In genomic region chr1:154962238-154962678, GRCh38 we compare ENCODE assay signal across 8 cellular contexts. TPM values are rescaled to one million over a fixed set of nuclear protein-coding genes. Genes with fewer than 3 reads are reported as not detected.
DNase-seq lines count a peak whose midpoint lies in the region; ATAC-seq and TF ChIP-seq lines count a peak whose summit lies in the region.

No MANE protein-coding gene starts in this region.

- CTCF ChIA-PET in HCT116 (lab: Charles Lee), result interaction anchor here (1.6 to 2.5 kb wide), 2 partner anchors 8 to 37 kb away, joined by 10 to 15 read pairs; partner anchors contain the start of gene SHC1

- peak overlapping the region; percentile 78 for H3K9ac ChIP-seq in HCT116 (ENCODE audit: low read length)

- no peak for TF ChIP-seq POLR2A in HCT116 (IDR thresholded peaks at IDR 0.05; ENCODE audit: borderline replicate concordance, extremely low read depth, insufficient read depth, insufficient read length)

- peak overlapping the region; percentile 64 to 80 for H3K4me3 ChIP-seq in HCT116 (replicated peaks in 1 of 2; ENCODE audit: low read depth in 1 of 2, low read length in 2 of 2)
- H3K4me3 ChIP-seq in SJCRH30, result peak overlapping the region; percentile 91
- peak overlapping the region; percentile 64 for H3K4me3 ChIP-seq in epithelial cell of esophagus (ENCODE audit: low read length)

- no peaks in the 10 kb centered on the region for H3K9me2 ChIP-seq in HCT116 (ENCODE audit: insufficient read depth)

- peaks cover 18 to 29% of the 10 kb centered on the region in 2 donors for H3K4me1 Mint-ChIP-seq in natural killer cell

- no peaks in the 10 kb centered on the region for H3K27me3 Mint-ChIP-seq in natural killer cell (ENCODE audit: low read depth in 2 of 2)

- H3K36me3 ChIP-seq in HCT116 (ENCODE audit: control insufficient read depth in 1 of 2, insufficient read depth in 2 of 2, low read length in 2 of 2), result peaks cover 22 to 48% of the 10 kb centered on the region in 2 experiments; a peak in 3 of 4 replicates
- peaks cover 22% of the 10 kb centered on the region for H3K36me3 ChIP-seq in SJCRH30

- H3K27ac Mint-ChIP-seq in natural killer cell, result peak overlapping the region; percentile 88

- peak; percentile 49 for DNase-seq in Daoy (ENCODE audit: low read depth)
- no peak for DNase-seq in HCT116 (ENCODE audit: low read depth, low spot score)
- peak in 1 of 2 experiments; percentile 39 for DNase-seq in SJCRH30
- peak; percentile 42 for DNase-seq in epithelial cell of esophagus (ENCODE audit: low read depth)
- no peak for DNase-seq in natural killer cell
- DNase-seq in NCI-H1436 (lab: John Stamatoyannopoulos, UW), result no peak

- no peak for TF ChIP-seq RAD21 in HCT116 (IDR thresholded peaks at IDR 0.05; ENCODE audit: low read depth)

- H4K20me1 ChIP-seq in HCT116 (ENCODE audit: insufficient read depth), result no peaks in the 10 kb centered on the region

- H3K4me3 Mint-ChIP-seq in natural killer cell, result peak overlapping the region; percentile 89

- H3K36me3 Mint-ChIP-seq in natural killer cell, result no peaks in the 10 kb centered on the region

- POLR2A ChIA-PET in HCT116 (lab: Charles Lee), result interaction anchor here (1.0 to 2.4 kb wide), 3 partner anchors 10 to 31 kb away, joined by 3 to 38 read pairs (median 3); partner anchors contain the start of genes CKS1B, LENEP and SHC1

- H3K79me2 ChIP-seq in HCT116 (ENCODE audit: insufficient read depth, low read length), result peaks cover 32% of the 10 kb centered on the region

- no peak overlapping the region for H2AFZ ChIP-seq in HCT116 (ENCODE audit: low read depth, low read length, poor library complexity, severe bottlenecking)

- peak overlapping the region; percentile 82 for H3K4me2 ChIP-seq in HCT116 (ENCODE audit: low read length)

- H3K27me3 ChIP-seq in HCT116 (ENCODE audit: insufficient read depth, low read length) (no peaks in the 10 kb centered on the region), SJCRH30 (no peaks in the 10 kb centered on the region)

- H3K9me3 Mint-ChIP-seq in natural killer cell, result no peaks in the 10 kb centered on the region

- H3K27ac ChIP-seq in HCT116 (ENCODE audit: low read depth, low read length) (peak overlapping the region; percentile 92), SJCRH30 (peak overlapping the region; percentile 81)

- no peak for TF ChIP-seq CTCF in HCT116 (IDR thresholded peaks at IDR 0.05 in 2 of 3, conservative IDR thresholded peaks at IDR 0.05 in 1 of 3; ENCODE audit: borderline replicate concordance in 1 of 3, insufficient read depth in 1 of 3, low read depth in 2 of 3, low read length in 2 of 3)
- no peak for TF ChIP-seq CTCF in epithelial cell of esophagus (IDR thresholded peaks at IDR 0.05; ENCODE audit: insufficient read depth, low read depth, low read length, missing control alignments)
- TF ChIP-seq CTCF in natural killer cell (IDR thresholded peaks at IDR 0.05), result no peak

- H3K9me3 ChIP-seq in HCT116 (ENCODE audit: control insufficient read depth in 1 of 2, insufficient read depth in 1 of 2, low read depth in 1 of 2, low read length in 2 of 2) (no peaks in the 10 kb centered on the region), SJCRH30 (replicated peaks) (no peaks in the 10 kb centered on the region)

- peaks cover 17 to 42% of the 10 kb centered on the region in 2 experiments for H3K4me1 ChIP-seq in HCT116 (ENCODE audit: control insufficient read depth in 1 of 2, insufficient read depth in 2 of 2, low read length in 2 of 2)
- peaks cover 6% of the 10 kb centered on the region for H3K4me1 ChIP-seq in SJCRH30

- BruUV-seq in HCT116 (replicated peaks; lab: Mats Ljungman, UMichigan), result TSS peak; percentile 79

- RAD21 ChIA-PET in HCT116 (lab: Charles Lee; ENCODE audit: low non-redundant PET in 1 of 2, low total read pairs in 2 of 2, uncharacterized antibody in 2 of 2, unreplicated experiment in 2 of 2), result no interaction called here

- ATAC-seq in HCT116, result peak; percentile 35
- ATAC-seq in natural killer cell, result peak; percentile 2
- ATAC-seq in HG02571 (IDR thresholded peaks at IDR 0.05; ENCODE audit: unreplicated experiment), result no peak
- no peak for ATAC-seq in GM18873 (IDR thresholded peaks at IDR 0.05; ENCODE audit: low FRiP score, unreplicated experiment)

- intact Hi-C loops in HCT116 (cut with micrococcal nuclease) (loop anchor here (5.0 kb wide), 1 partner anchor 35 kb away; no protein-coding TSS in a partner anchor), natural killer cell (cut with micrococcal nuclease) (loop anchor here (1.0 kb wide), 1 partner anchor 55 kb away; no protein-coding TSS in a partner anchor)

TF ChIP-seq in HCT116, 20 proteins besides CTCF, POLR2A, EP300 and RAD21:
- TF ChIP-seq ZNF274 (IDR thresholded peaks at IDR 0.05; ENCODE audit: low read depth, low read length), result no peak
- TF ChIP-seq POLR2AphosphoS5 (IDR thresholded peaks at IDR 0.05; ENCODE audit: low read depth, low read length), result 0 out of 2 replicates have a peak, but pooled peaks have one; percentile 32
- no peak for TF ChIP-seq CEBPB (IDR thresholded peaks at IDR 0.05; ENCODE audit: low read depth)
- TF ChIP-seq EZH2 (IDR thresholded peaks at IDR 0.05), result no peak
- TF ChIP-seq REST (IDR thresholded peaks at IDR 0.05; ENCODE audit: low read depth), result no peak
- TF ChIP-seq ATF3 (IDR thresholded peaks at IDR 0.05), result no peak
- no peak for TF ChIP-seq EZH2phosphoT487 (IDR thresholded peaks at IDR 0.05; ENCODE audit: borderline replicate concordance)
- TF ChIP-seq SIN3A (IDR thresholded peaks at IDR 0.05; ENCODE audit: low read depth), result no peak
- peak; percentile 87; the same call in 1 of the 2 replicates for TF ChIP-seq ZFX (IDR thresholded peaks at IDR 0.05)
- TF ChIP-seq MAX (IDR thresholded peaks at IDR 0.05), result no peak; the same call in 1 of the 2 replicates
- no peak for TF ChIP-seq TCF7L2 (IDR thresholded peaks at IDR 0.05; ENCODE audit: borderline replicate concordance, extremely low read depth, insufficient read depth, insufficient read length)
- no peak for TF ChIP-seq SP1 (IDR thresholded peaks at IDR 0.05; ENCODE audit: low read depth)
- TF ChIP-seq JUND (IDR thresholded peaks at IDR 0.05), result no peak; the same call in 1 of the 2 replicates

RNA-seq across cellular contexts. Expression of gene PYGO2, which starts 0.7 kb away (rescaled TPM):
- total RNA-seq in Daoy (2014; rRNA removed; shearing (Covaris generic)), result 21.8 and 24.3 TPM in 2 replicates
- total RNA-seq in HCT116 (2021; ENCODE audit: unreplicated experiment) (37.2 TPM), natural killer cell (10 to 100 TPM; 21.6 to 32.1 (median 27.5) TPM)
- 17.0 and 22.1 TPM in 2 replicates for polyA plus RNA-seq in HCT116 (2012)
- 29.4 and 29.8 TPM in 2 replicates for total RNA-seq in SJCRH30 (2014; rRNA removed; shearing (Covaris generic))

RNA-seq across cellular contexts. Expression of gene PBXIP1, which starts 6.4 kb away (rescaled TPM):
- 10.5 and 10.9 TPM in 2 replicates for total RNA-seq in Daoy (2014; rRNA removed; shearing (Covaris generic))
- total RNA-seq in HCT116 (2021; ENCODE audit: unreplicated experiment), result 12.6 TPM
- 12.5 and 17.2 TPM in 2 replicates for polyA plus RNA-seq in HCT116 (2012)
- total RNA-seq in SJCRH30 (2014; rRNA removed; shearing (Covaris generic)), result 40.2 TPM in 2 replicates
- total RNA-seq in natural killer cell, result 100 to 1,000 TPM; 158 to 200 (median 197) TPM

RNA-seq across cellular contexts. Expression of gene SHC1, which starts 8.3 kb away (rescaled TPM):
- total RNA-seq in Daoy (2014; rRNA removed; shearing (Covaris generic)), result 112 and 126 TPM in 2 replicates
- total RNA-seq in HCT116 (2021; ENCODE audit: unreplicated experiment), result 148 TPM
- 135 and 142 TPM in 2 replicates for polyA plus RNA-seq in HCT116 (2012)
- total RNA-seq in SJCRH30 (2014; rRNA removed; shearing (Covaris generic)), result 102 and 110 TPM in 2 replicates
- 100 to 1,000 TPM in 1 of 3 donors, 10 to 100 TPM in 2; 94.6 to 112 (median 96.8) TPM for total RNA-seq in natural killer cell

RNA-seq across cellular contexts. Expression of gene CKS1B, which starts 12.2 kb away (rescaled TPM):
- 362 and 379 TPM in 2 replicates for total RNA-seq in Daoy (2014; rRNA removed; shearing (Covaris generic))
- total RNA-seq in HCT116 (2021; ENCODE audit: unreplicated experiment) (229 TPM), natural killer cell (10 to 100 TPM in 2 of 3 donors, 1 to 10 TPM in 1; 8.5 to 13.0 (median 12.9) TPM)
- polyA plus RNA-seq in HCT116 (2012), result 490 and 557 TPM in 2 replicates
- 299 and 303 TPM in 2 replicates for total RNA-seq in SJCRH30 (2014; rRNA removed; shearing (Covaris generic))

RNA-seq across cellular contexts. Expression of gene FLAD1, which starts 20.9 kb away (rescaled TPM):
- 48.1 and 51.2 TPM in 2 replicates for total RNA-seq in Daoy (2014; rRNA removed; shearing (Covaris generic))
- total RNA-seq in HCT116 (2021; ENCODE audit: unreplicated experiment) (58.4 TPM), natural killer cell (10 to 100 TPM; 32.1 to 47.6 (median 38.7) TPM)
- polyA plus RNA-seq in HCT116 (2012), result 49.9 and 53.7 TPM in 2 replicates
- total RNA-seq in SJCRH30 (2014; rRNA removed; shearing (Covaris generic)), result 25.6 and 28.0 TPM in 2 replicates

Comparison
In these comparisons a context has a peak if more than half of its experiments do, and no peak if none do; other contexts are left out.
1. DNase-seq: peak in Daoy (single experiment) and epithelial cell of esophagus (single experiment); none in HCT116 (single experiment), natural killer cell (single experiment) and NCI-H1436 (single experiment).
2. ATAC-seq: peak in HCT116 (single experiment) and natural killer cell (3 of 3); none in HG02571 (single experiment) and GM18873 (single experiment).
3. Peak in every context shown above with its lines, with median percentiles within 50 percentile points of each other: H3K4me3 ChIP-seq.